8 cellular contexts compared by ENCODE assay signal in the genomic region with DNA sequence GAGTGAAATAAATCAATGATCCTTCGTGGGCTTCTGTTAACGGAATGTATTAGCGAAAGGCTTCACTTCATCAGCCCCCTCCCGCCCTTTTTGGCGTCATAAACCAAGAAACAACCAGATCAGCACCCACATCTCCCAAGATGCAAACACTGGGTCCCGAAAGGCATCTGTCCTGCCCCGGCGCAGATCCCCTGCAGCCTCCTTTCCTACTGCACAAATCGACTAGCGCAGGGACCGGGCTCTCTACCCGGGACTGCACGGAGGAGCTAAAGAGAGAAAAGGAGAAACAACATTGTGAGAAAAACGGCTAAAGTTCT. TPM values are rescaled to one million over a fixed set of nuclear protein-coding genes. Genes with fewer than 3 reads are reported as not detected.
DNase-seq lines count a peak whose midpoint lies in the region; ATAC-seq and TF ChIP-seq lines count a peak whose summit lies in the region.

No MANE protein-coding gene starts in this region.

- H3K27ac Mint-ChIP-seq in activated naive CD8-positive, alpha-beta T cell treated with anti-CD3 and anti-CD28 coated beads for 36 hours: peak overlapping the region; percentile 83

- TF ChIP-seq POLR2A in erythroblast (IDR thresholded peaks at IDR 0.05; ENCODE audit: low read length): no peak

- DNase-seq in activated CD4-positive, alpha-beta T cell treated with anti-CD3 and anti-CD28 coated beads for 24 hours (ENCODE audit: low read depth in 2 of 2): peak; percentile 4 to 11
- DNase-seq in activated CD4-positive, alpha-beta T cell treated with anti-CD3 and anti-CD28 coated beads for 1 hour: no peak
- no peak for DNase-seq in activated naive CD8-positive, alpha-beta T cell treated with anti-CD3 and anti-CD28 coated beads for 36 hours
- DNase-seq in iPS-NIHi11 (ENCODE audit: low spot score): peak; percentile 44
- peak in 3 of 49 donors; percentile 44 to 56 (median 50) for DNase-seq in substantia nigra (lab: John Stamatoyannopoulos, UW)
- no peak for DNase-seq in erythroblast (lab: John Stamatoyannopoulos, UW)
- no peak for DNase-seq in cerebellar cortex (ENCODE audit: low spot score)

- ATAC-seq in HG03097 (IDR thresholded peaks at IDR 0.05; ENCODE audit: low FRiP score, unreplicated experiment): peak; percentile 25

- H3K9me3 Mint-ChIP-seq in activated naive CD8-positive, alpha-beta T cell treated with anti-CD3 and anti-CD28 coated beads for 36 hours: no peaks in the 10 kb centered on the region

- H3K4me1 Mint-ChIP-seq in activated naive CD8-positive, alpha-beta T cell treated with anti-CD3 and anti-CD28 coated beads for 36 hours: peaks cover 26% of the 10 kb centered on the region

- H3K27me3 Mint-ChIP-seq in activated naive CD8-positive, alpha-beta T cell treated with anti-CD3 and anti-CD28 coated beads for 36 hours: peaks cover 3% of the 10 kb centered on the region

- H3K27ac ChIP-seq in substantia nigra (ENCODE audit: low read depth, low read length, poor library complexity, severe bottlenecking): peak overlapping the region; percentile 86

- peaks cover 5% of the 10 kb centered on the region for H3K36me3 Mint-ChIP-seq in activated naive CD8-positive, alpha-beta T cell treated with anti-CD3 and anti-CD28 coated beads for 36 hours

- H3K4me3 Mint-ChIP-seq in activated naive CD8-positive, alpha-beta T cell treated with anti-CD3 and anti-CD28 coated beads for 36 hours: peak overlapping the region; percentile 97

RNA-seq across cellular contexts. Expression of a gene that starts 0.6 kb away (rescaled TPM):
- total RNA-seq in activated naive CD8-positive, alpha-beta T cell treated with anti-CD3 and anti-CD28 coated beads for 36 hours: 1 to 10 TPM; 6.5 to 7.3 TPM

Comparison
In these comparisons a context has a peak if more than half of its experiments do, and no peak if none do; other contexts are left out.
1. DNase-seq: peak in activated CD4-positive, alpha-beta T cell treated with anti-CD3 and anti-CD28 coated beads for 24 hours (2 of 2) and iPS-NIHi11 (single experiment); none in activated CD4-positive, alpha-beta T cell treated with anti-CD3 and anti-CD28 coated beads for 1 hour (single experiment), activated naive CD8-positive, alpha-beta T cell treated with anti-CD3 and anti-CD28 coated beads for 36 hours (single experiment), erythroblast (0 of 2) and cerebellar cortex (single experiment).